20 cellular contexts compared by ENCODE assay signal in the genomic region with DNA sequence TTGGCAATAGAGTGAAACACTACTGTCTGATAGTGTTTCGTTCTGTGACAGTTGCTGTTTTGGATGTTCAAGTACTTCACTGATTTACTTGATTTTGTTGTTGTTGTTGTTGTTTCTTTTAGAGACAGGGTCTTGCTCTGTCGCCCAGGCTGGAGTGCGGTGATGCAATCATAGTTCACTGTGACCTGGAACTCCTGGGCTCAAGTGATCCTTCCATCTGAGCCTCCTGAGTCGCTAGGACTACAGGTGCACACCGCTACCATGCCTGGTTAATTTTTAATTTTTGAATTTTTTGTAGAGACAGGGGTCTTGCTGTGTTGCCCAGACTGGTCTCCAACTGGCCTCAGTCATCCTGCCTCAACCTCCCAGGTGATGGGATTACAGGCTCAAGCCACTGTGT. TPM values are rescaled to one million over a fixed set of nuclear protein-coding genes. Genes with fewer than 3 reads are reported as not detected.
DNase-seq lines count a peak whose midpoint lies in the region; ATAC-seq and TF ChIP-seq lines count a peak whose summit lies in the region.
"Had no signal": no experiment of that assay in that cellular context is flagged by ENCODE, and none has a peak within 500 bp of the region (broad histone marks: within the 10 kb centered on the region; RNA-seq: fewer than 3 reads in every experiment).

No MANE protein-coding gene starts in this region.

- no peak for TF ChIP-seq RAD21 in SK-N-SH (IDR thresholded peaks at IDR 0.05; ENCODE audit: low read length)

- H3K4me3 ChIP-seq in SK-N-SH (ENCODE audit: low read depth in 2 of 2, low read length in 1 of 2) (no peak overlapping the region), mesendoderm (ENCODE audit: low read length) (no peak overlapping the region)
- H3K4me3 ChIP-seq in CD4-positive, alpha-beta memory T cell (ENCODE audit: low read length in 2 of 2): no peak overlapping the region
- H3K4me3 ChIP-seq: thyroid gland had no signal

- no peaks in the 10 kb centered on the region for H3K9me3 Mint-ChIP-seq in CD4-positive, alpha-beta memory T cell

- H3K4me1 Mint-ChIP-seq in CD4-positive, alpha-beta memory T cell: peaks cover 29 to 48% (median 40%) of the 10 kb centered on the region in 4 donors
- H3K4me1 Mint-ChIP-seq in T-helper 17 cell: peaks cover 35% of the 10 kb centered on the region

- no peaks in the 10 kb centered on the region for H3K27me3 Mint-ChIP-seq in CD4-positive, alpha-beta memory T cell
- no peaks in the 10 kb centered on the region for H3K27me3 Mint-ChIP-seq in T-helper 17 cell

- H3K23ac ChIP-seq in mesendoderm (ENCODE audit: low read length): no peak overlapping the region

- H3K27ac Mint-ChIP-seq in CD4-positive, alpha-beta memory T cell: peak overlapping the region in 4 of 7 donors; percentile 20 to 82 (median 58)
- peak overlapping the region; percentile 99 for H3K27ac Mint-ChIP-seq in T-helper 17 cell

- H2BK5ac ChIP-seq in mesendoderm (ENCODE audit: low read length): no peak overlapping the region

- DNase-seq in SK-N-SH (no peak), T-helper 17 cell (no peak), mesendoderm (no peak), SW 1271 (lab: John Stamatoyannopoulos, UW) (no peak), globus pallidus (ENCODE audit: low spot score) (no peak), GM13976 (ENCODE audit: low spot score) (no peak)
- no peak for DNase-seq in CD4-positive, alpha-beta memory T cell
- DNase-seq: activated CD8-positive, alpha-beta memory T cell treated with anti-CD3 and anti-CD28 coated beads for 24 hours; activated gamma-delta T cell treated with Interleukin-2 at 50 U/mL for 16 hours; dorsolateral prefrontal cortex; left ventricle myocardium superior; NCI-H1105; NCI-H526; posterior cingulate gyrus; spleen; thyroid gland had no signal

- CTCF ChIA-PET in SK-N-SH (lab: Yijun Ruan, JAX): no interaction called here
- CTCF ChIA-PET in CD4-positive, alpha-beta memory T cell (lab: Charles Lee; ENCODE audit: partially characterized antibody): no interaction called here

- ATAC-seq in SK-N-SH treated with all-trans-retinoic acid at 6 μM for 48 hours: no peak
- ATAC-seq in T-helper 17 cell: no peak
- ATAC-seq: esophagus mucosa, left ventricle myocardium superior, Panc1 had no signal

- H2BK120ac ChIP-seq in mesendoderm (ENCODE audit: low read depth, low read length): no peak overlapping the region

- H4K20me1 ChIP-seq in SK-N-SH (ENCODE audit: insufficient read depth): no peaks in the 10 kb centered on the region

- H3K36me3 Mint-ChIP-seq in CD4-positive, alpha-beta memory T cell: peaks cover 0 to 9% of the 10 kb centered on the region in 2 donors
- H3K36me3 Mint-ChIP-seq in T-helper 17 cell (ENCODE audit: low read depth): peaks cover 5% of the 10 kb centered on the region

- H3K36me3 ChIP-seq in SK-N-SH (replicated peaks in 1 of 2; ENCODE audit: control insufficient read depth in 1 of 2, insufficient read depth in 2 of 2, low read length in 1 of 2): no peaks in the 10 kb centered on the region
- H3K36me3 ChIP-seq in CD4-positive, alpha-beta memory T cell (ENCODE audit: insufficient read depth, low read length): no peaks in the 10 kb centered on the region
- no peaks in the 10 kb centered on the region for H3K36me3 ChIP-seq in mesendoderm (ENCODE audit: control insufficient read depth, insufficient read depth, low read length)
- H3K36me3 ChIP-seq: spleen, thyroid gland had no signal

- H3K79me2 ChIP-seq in SK-N-SH (ENCODE audit: insufficient read depth): peaks cover 72% of the 10 kb centered on the region
- H3K79me2 ChIP-seq in mesendoderm (ENCODE audit: control insufficient read depth, insufficient read depth, low read length): no peaks in the 10 kb centered on the region

- H3K9ac ChIP-seq in SK-N-SH (no peak overlapping the region), mesendoderm (ENCODE audit: low read length) (no peak overlapping the region)

- in situ Hi-C loops in GM13976 (cut with MboI; ENCODE audit: low sequenced_read_pairs, unreplicated experiment): no loop called here

- no peaks in the 10 kb centered on the region for H3K27me3 ChIP-seq in SK-N-SH (ENCODE audit: insufficient read depth)
- no peaks in the 10 kb centered on the region for H3K27me3 ChIP-seq in CD4-positive, alpha-beta memory T cell (ENCODE audit: insufficient read depth, low read length)
- H3K27me3 ChIP-seq in mesendoderm (ENCODE audit: insufficient read depth, low read length, poor library complexity): no peaks in the 10 kb centered on the region
- H3K27me3 ChIP-seq: dorsolateral prefrontal cortex, spleen, thyroid gland had no signal

- no peak for TF ChIP-seq EP300 in SK-N-SH (IDR thresholded peaks at IDR 0.05; ENCODE audit: borderline replicate concordance in 1 of 2, low read depth in 1 of 2, low read length in 1 of 2)

- H2BK15ac ChIP-seq in mesendoderm (replicated peaks; ENCODE audit: low read depth): no peak overlapping the region

- H3K27ac ChIP-seq in SK-N-SH (ENCODE audit: low read depth in 2 of 2, low read length in 1 of 2) (no peak overlapping the region), mesendoderm (ENCODE audit: low read depth, low read length) (no peak overlapping the region)
- no peak overlapping the region for H3K27ac ChIP-seq in CD4-positive, alpha-beta memory T cell (ENCODE audit: low read depth, low read length)
- H3K27ac ChIP-seq: 22Rv1, dorsolateral prefrontal cortex, spleen, thyroid gland had no signal

- H3K4me3 Mint-ChIP-seq in CD4-positive, alpha-beta memory T cell: peak overlapping the region in 5 of 8 donors; percentile 50 to 99 (median 54)
- H3K4me3 Mint-ChIP-seq in T-helper 17 cell: peak overlapping the region; percentile 52

- H3K4me1 ChIP-seq in SK-N-SH (ENCODE audit: control insufficient read depth in 1 of 2, insufficient read depth in 2 of 2, low read depth in 1 of 2, low read length in 1 of 2): peaks cover 4 to 5% of the 10 kb centered on the region in 2 experiments; a peak in 3 of 4 replicates
- peaks cover 76% of the 10 kb centered on the region for H3K4me1 ChIP-seq in CD4-positive, alpha-beta memory T cell (ENCODE audit: insufficient read depth, low read length)
- no peaks in the 10 kb centered on the region for H3K4me1 ChIP-seq in mesendoderm (ENCODE audit: control insufficient read depth, low read depth, low read length)

- intact Hi-C loops in CD4-positive, alpha-beta memory T cell (cut with micrococcal nuclease): loop anchor here (5.0 to 10.0 kb wide), 2 partner anchors 254 to 374 kb away; a partner anchor contains a TSS

- H3K9me3 ChIP-seq in SK-N-SH: no peaks in the 10 kb centered on the region
- H3K9me3 ChIP-seq in CD4-positive, alpha-beta memory T cell (ENCODE audit: control insufficient read depth in 1 of 2, low read length in 2 of 2): no peaks in the 10 kb centered on the region
- H3K9me3 ChIP-seq in T-helper 17 cell (ENCODE audit: control insufficient read depth, low read length, poor library complexity, severe bottlenecking): no peaks in the 10 kb centered on the region
- H3K9me3 ChIP-seq: spleen, thyroid gland had no signal

- H3K79me1 ChIP-seq in mesendoderm (ENCODE audit: low read length): no peaks in the 10 kb centered on the region

- peak overlapping the region; percentile 56 for H4K8ac ChIP-seq in mesendoderm (ENCODE audit: low read depth, low read length)

- no peak overlapping the region for H2AK5ac ChIP-seq in mesendoderm (ENCODE audit: low read length)

- H3F3A ChIP-seq in SK-N-SH (replicated peaks; ENCODE audit: insufficient read depth): peaks cover 10% of the 10 kb centered on the region

- no peak for TF ChIP-seq CTCF in SK-N-SH (IDR thresholded peaks at IDR 0.05)
- no peak for TF ChIP-seq CTCF in GM13976 (IDR thresholded peaks at IDR 0.05; ENCODE audit: borderline replicate concordance, control extremely low read depth, extremely low read depth, insufficient read depth, missing control alignments)

- no peaks in the 10 kb centered on the region for H3K9me2 ChIP-seq in SK-N-SH

- POLR2A ChIA-PET in SK-N-SH (lab: Yijun Ruan, JAX): no interaction called here
- POLR2A ChIA-PET in CD4-positive, alpha-beta memory T cell (lab: Charles Lee; ENCODE audit: partially characterized antibody): no interaction called here

- H2AFZ ChIP-seq in SK-N-SH (ENCODE audit: low read depth): no peak overlapping the region

- H3K4me2 ChIP-seq in SK-N-SH: 0 out of 2 replicates have a peak overlapping the region, but pooled peaks have one; percentile 75
- no peak overlapping the region for H3K4me2 ChIP-seq in mesendoderm (ENCODE audit: low read length)

- H3K56ac ChIP-seq in mesendoderm (ENCODE audit: low read length): no peak overlapping the region

- 100% methylated on average over 5 of the region's 5 CpGs for WGBS in SK-N-SH (ENCODE audit: low lambda C conversion rate)
- WGBS in mesendoderm (ENCODE audit: extremely low coverage, insufficient coverage, low lambda C conversion rate): no CpG with 5 or more reads among the region's 5 CpGs

- H3K18ac ChIP-seq in mesendoderm (ENCODE audit: low read length): no peak overlapping the region

- no peak overlapping the region for H4K5ac ChIP-seq in mesendoderm (ENCODE audit: low read length)

- H3K4ac ChIP-seq in mesendoderm (ENCODE audit: low read depth, low read length): no peak overlapping the region

TF ChIP-seq in SK-N-SH, 30 proteins besides CTCF, POLR2A, EP300 and RAD21 (continues in another document):
- no peak for TF ChIP-seq EZH2phosphoT487 (IDR thresholded peaks at IDR 0.05; ENCODE audit: borderline replicate concordance, low read depth)

RNA-seq across cellular contexts. Expression of a gene that starts 2.3 kb away (rescaled TPM):
- polyA plus RNA-seq in SK-N-SH (2012; rRNA removed): 8.8 and 11.7 TPM in 2 replicates
- polyA plus RNA-seq in SK-N-SH (2012; cell fraction: cytosol; rRNA removed): 12.9 and 13.2 TPM in 2 replicates
- polyA plus RNA-seq in SK-N-SH (2012; cell fraction: nucleus; rRNA removed): 4.2 and 9.6 TPM in 2 replicates
- 10 to 100 TPM; 22.3 to 22.4 TPM for total RNA-seq in CD4-positive, alpha-beta memory T cell
- 10 to 100 TPM; 14.3 to 22.7 TPM for polyA plus RNA-seq in CD4-positive, alpha-beta memory T cell
- 10 to 100 TPM; 17.0 to 18.6 TPM for total RNA-seq in T-helper 17 cell
- 7.8 TPM for polyA plus RNA-seq in mesendoderm (2013, experiment 1 of 2)
- 7.8 TPM for polyA plus RNA-seq in mesendoderm (2013, experiment 2 of 2)

RNA-seq across cellular contexts. Expression of a gene that starts 18.9 kb away (rescaled TPM):
- 41.7 and 46.4 TPM in 2 replicates for polyA plus RNA-seq in SK-N-SH (2012; rRNA removed)
- polyA plus RNA-seq in SK-N-SH (2012; cell fraction: cytosol; rRNA removed): 43.4 and 52.8 TPM in 2 replicates
- polyA plus RNA-seq in SK-N-SH (2012; cell fraction: nucleus; rRNA removed): 35.8 and 43.2 TPM in 2 replicates
- 10 to 100 TPM; 30.4 to 31.6 TPM for total RNA-seq in CD4-positive, alpha-beta memory T cell
- polyA plus RNA-seq in CD4-positive, alpha-beta memory T cell: 10 to 100 TPM; 53.8 to 86.5 TPM
- 10 to 100 TPM; 17.2 to 24.8 TPM for total RNA-seq in T-helper 17 cell
- polyA plus RNA-seq in mesendoderm (2013, experiment 1 of 2): 43.9 TPM
- polyA plus RNA-seq in mesendoderm (2013, experiment 2 of 2): 44.2 TPM

RNA-seq across cellular contexts. Expression of a gene that starts 47.1 kb away (rescaled TPM):
- polyA plus RNA-seq in SK-N-SH (2012; rRNA removed): 2.0 and 2.6 TPM in 2 replicates
- 1.3 and 2.0 TPM in 2 replicates for polyA plus RNA-seq in SK-N-SH (2012; cell fraction: cytosol; rRNA removed)
- 2.8 and 4.2 TPM in 2 replicates for polyA plus RNA-seq in SK-N-SH (2012; cell fraction: nucleus; rRNA removed)
- 1 to 10 TPM; 1.2 to 1.5 TPM for total RNA-seq in CD4-positive, alpha-beta memory T cell
- 1 to 10 TPM; 1.0 to 1.6 TPM for polyA plus RNA-seq in CD4-positive, alpha-beta memory T cell
- total RNA-seq in T-helper 17 cell: under 1 TPM; 0.16 to 0.60 TPM
- 0.20 TPM for polyA plus RNA-seq in mesendoderm (2013, experiment 1 of 2)
- polyA plus RNA-seq in mesendoderm (2013, experiment 2 of 2): 0.11 TPM
